In genomic region chrX:10952619-10953018, GRCh38 we compare ENCODE assay signal across 20 cellular contexts.
"Had no signal": no experiment of that assay in that cellular context is flagged by ENCODE, and none has a peak within 500 bp of the region (broad histone marks: within the 10 kb centered on the region; RNA-seq: fewer than 3 reads in every experiment).

No MANE protein-coding gene starts in this region.

- H3K27me3 ChIP-seq: adrenal gland, body of pancreas, colonic mucosa, esophagus squamous epithelium, sigmoid colon, spleen, upper lobe of left lung had no signal

- H3K4me3 ChIP-seq: adrenal gland, body of pancreas, colonic mucosa, esophagus squamous epithelium, sigmoid colon, spleen, upper lobe of left lung had no signal

- H3K9me3 ChIP-seq: body of pancreas, colonic mucosa, sigmoid colon had no signal

- DNase-seq: activated B cell treated with CpG ODN at 0.5 μM for 24 hours; activated CD4-positive, alpha-beta T cell treated with anti-CD3 and anti-CD28 coated beads for 48 hours; activated CD8-positive, alpha-beta T cell treated with anti-CD3 and anti-CD28 coated beads for 36 hours; activated effector memory CD4-positive, alpha-beta T cell treated with Interleukin-2 at 50 U/mL for 16 hours; activated naive CD4-positive, alpha-beta T cell treated with anti-CD3 and anti-CD28 coated beads, Interleukin-2, amount 50 U/mL, for 16 hours; activated T-cell treated with anti-CD3 and anti-CD28 coated beads, Interleukin-2, amount 50 U/mL, for 4 hours; adrenal gland; body of pancreas; caudate nucleus; colonic mucosa; esophagus squamous epithelium; mammary epithelial cell; nucleus accumbens; sigmoid colon; spleen; stimulated activated naive CD8-positive, alpha-beta T cell treated with anti-CD3 and anti-CD28 coated beads, Interleukin-15, amount 100 ng/mL, for 72 hours; T-helper 17 cell; upper lobe of left lung had no signal

- H3K4me1 ChIP-seq: adrenal gland, body of pancreas, colonic mucosa, esophagus squamous epithelium, sigmoid colon, spleen, upper lobe of left lung had no signal

- FAIRE-seq: keratinocyte had no signal

- H3K27ac ChIP-seq: adrenal gland, body of pancreas, colonic mucosa, esophagus squamous epithelium, sigmoid colon, spleen, upper lobe of left lung had no signal

- ATAC-seq: activated CD8-positive, alpha-beta T cell treated with anti-CD3 and anti-CD28 coated beads for 36 hours; activated T-cell treated with anti-CD3 and anti-CD28 coated beads, Interleukin-2, amount 50 U/mL, for 4 hours; body of pancreas; left lobe of liver; stimulated activated naive CD8-positive, alpha-beta T cell treated with anti-CD3 and anti-CD28 coated beads, Interleukin-15, amount 100 ng/mL, for 72 hours; T-helper 17 cell had no signal

- H3K36me3 ChIP-seq: adrenal gland, colonic mucosa, esophagus squamous epithelium, sigmoid colon, spleen, upper lobe of left lung had no signal
